Comparison of ENCODE assay signal across 28 cellular contexts in genomic region chr11:71151561-71151960, GRCh38.
"Had no signal": no experiment of that assay in that cellular context is flagged by ENCODE, and none has a peak within 500 bp of the region (broad histone marks: within the 10 kb centered on the region; RNA-seq: fewer than 3 reads in every experiment).

No MANE protein-coding gene starts in this region.

- H3K36me3 ChIP-seq: ascending aorta, SJCRH30 had no signal

- H3K27ac ChIP-seq: ascending aorta, SJCRH30 had no signal

- H3K27me3 ChIP-seq: ascending aorta, body of pancreas, SJCRH30 had no signal

- H3K4me1 ChIP-seq: ascending aorta, SJCRH30 had no signal

- H3K4me3 ChIP-seq: ascending aorta, body of pancreas, SJCRH30 had no signal

- DNase-seq: activated CD4-positive, alpha-beta T cell treated with anti-CD3 and anti-CD28 coated beads for 48 hours; activated CD4-positive, alpha-beta T cell treated with anti-CD3 and anti-CD28 coated beads, Interleukin-2, amount 50 U/mL, for 4 hours; activated CD4-positive, CD25-positive, alpha-beta regulatory T cell treated with anti-CD3 and anti-CD28 coated beads, Interleukin-2, amount 50 U/mL, for 72 hours; activated CD8-positive, alpha-beta memory T cell treated with anti-CD3 and anti-CD28 coated beads, Interleukin-2, amount 50 U/mL, for 48 hours; activated CD8-positive, alpha-beta T cell treated with anti-CD3 and anti-CD28 coated beads, Interleukin-2, amount 10 ng/mL, durations not matched to agents 7 days and 5 days; activated naive CD4-positive, alpha-beta T cell treated with Interleukin-2 at 50 U/mL for 16 hours; activated naive CD8-positive, alpha-beta T cell treated with anti-CD3 and anti-CD28 coated beads, Interleukin-2, amount 50 U/mL, for 24 hours; activated T-cell treated with anti-CD3 and anti-CD28 coated beads, Interleukin-2, amount 50 U/mL, for 1 hour; amniotic stem cell; body of pancreas; KG1; NCI-H1105; NCI-H1436; NCI-H1694 treated with DMSO at 0.1 percent for 48 hours; NCI-H2029 treated with DMSO at 0.1 percent for 48 hours; NCI-H345; NCI-H510A; NCI-H526 treated with DMSO at 0.1 percent for 48 hours; NCI-H82; NK-92 treated with Interleukin-12 subunit alpha and Interleukin-12 subunit beta, amount 100 ng/mL, for 24 hours; OCI-M1; RPMI8226; SJCRH30 had no signal

- H3K9me3 ChIP-seq: ascending aorta, body of pancreas, SJCRH30 had no signal

- ATAC-seq: activated CD8-positive, alpha-beta T cell treated with anti-CD3 and anti-CD28 coated beads, Interleukin-2, amount 10 ng/mL, durations not matched to agents 7 days and 5 days; activated naive CD4-positive, alpha-beta T cell treated with anti-CD3 and anti-CD28 coated beads, Interleukin-2, amount 50 U/mL, for 72 hours; activated naive CD8-positive, alpha-beta T cell treated with anti-CD3 and anti-CD28 coated beads, Interleukin-2, amount 50 U/mL, for 24 hours; body of pancreas; Panc1; Right ventricle myocardium inferior; WTC11 had no signal
